8 cellular contexts compared by ENCODE assay signal in genomic region chr18:6920099-6920955, GRCh38.
DNase-seq lines count a peak whose midpoint lies in the region; ATAC-seq, FAIRE-seq and TF ChIP-seq lines count a peak whose summit lies in the region.

No MANE protein-coding gene starts in this region.

- no peaks in the 10 kb centered on the region for H3K4me1 ChIP-seq in OCI-LY3 (ENCODE audit: low read length)
- H3K4me1 ChIP-seq in thoracic aorta (ENCODE audit: control insufficient read depth in 1 of 2, low read depth in 2 of 2): no peaks in the 10 kb centered on the region

- no peaks in the 10 kb centered on the region for H4K20me1 ChIP-seq in OCI-LY3 (ENCODE audit: insufficient read depth, low read length)

- H3K79me2 ChIP-seq in OCI-LY3 (ENCODE audit: low read length): no peaks in the 10 kb centered on the region

- H3K36me3 ChIP-seq in OCI-LY3 (replicated peaks; ENCODE audit: low read depth, low read length): no peaks in the 10 kb centered on the region
- no peaks in the 10 kb centered on the region for H3K36me3 ChIP-seq in bronchial epithelial cell (ENCODE audit: control insufficient read depth, insufficient read depth, low read length)
- H3K36me3 ChIP-seq in thoracic aorta: no peaks in the 10 kb centered on the region

- TF ChIP-seq CTCF in OCI-LY3 (IDR thresholded peaks at IDR 0.05; ENCODE audit: low read depth, low read length): peak; percentile 42
- TF ChIP-seq CTCF in bronchial epithelial cell (IDR thresholded peaks at IDR 0.05; ENCODE audit: insufficient read depth, low read length, severe bottlenecking): peak; percentile 90
- peak; percentile 43 for TF ChIP-seq CTCF in thoracic aorta (IDR thresholded peaks at IDR 0.05)

- no peak overlapping the region for H3K4me2 ChIP-seq in OCI-LY3 (ENCODE audit: low read length)

- no peak overlapping the region for H3K27ac ChIP-seq in OCI-LY3 (ENCODE audit: low read length)
- no peak overlapping the region for H3K27ac ChIP-seq in thoracic aorta

- DNase-seq in G401 (ENCODE audit: low spot score) (peak; percentile 55), HUDEP-2 (lab: John Stamatoyannopoulos, UW; ENCODE audit: unreplicated experiment in 76 of 76) (peak in 41 of 76 experiments; percentile 0 to 68 (median 12)), bronchial epithelial cell (ENCODE audit: low read depth) (peak; percentile 53), kidney tubule cell (ENCODE audit: low spot score) (peak; percentile 84), thoracic aorta (ENCODE audit: low spot score) (no peak)
- no peak for DNase-seq in effector CD4-positive, alpha-beta T cell

- ATAC-seq in thoracic aorta (ENCODE audit: insufficient number of reproducible peaks, low FRiP score, low read depth) (no peak), GM18861 (IDR thresholded peaks at IDR 0.05; ENCODE audit: unreplicated experiment) (no peak)

- no peaks in the 10 kb centered on the region for H3K27me3 ChIP-seq in OCI-LY3 (ENCODE audit: low read depth, low read length)
- H3K27me3 ChIP-seq in bronchial epithelial cell (ENCODE audit: control insufficient read depth, insufficient read depth, low read length): no peaks in the 10 kb centered on the region
- no peaks in the 10 kb centered on the region for H3K27me3 ChIP-seq in thoracic aorta (replicated peaks; ENCODE audit: insufficient read depth)

- H2AFZ ChIP-seq in OCI-LY3 (ENCODE audit: low read depth, low read length): no peak overlapping the region

- no peak overlapping the region for H3K4me3 ChIP-seq in OCI-LY3 (ENCODE audit: low read length)
- H3K4me3 ChIP-seq in bronchial epithelial cell (ENCODE audit: low read depth, low read length): no peak overlapping the region
- no peak overlapping the region for H3K4me3 ChIP-seq in thoracic aorta

- H3K9ac ChIP-seq in OCI-LY3 (ENCODE audit: low read length): no peak overlapping the region

- H3K9me3 ChIP-seq in OCI-LY3 (ENCODE audit: insufficient read depth, low read length) (no peaks in the 10 kb centered on the region), thoracic aorta (no peaks in the 10 kb centered on the region)

- peak; percentile 92 for FAIRE-seq in bronchial epithelial cell (lab: Jason Lieb, UNC)

- in situ Hi-C loops in G401 (cut with HindIII; ENCODE audit: low sequenced_read_pairs): no loop called here

Comparison
In these comparisons a context has a peak if more than half of its experiments do, and no peak if none do; other contexts are left out.
1. DNase-seq: peak in G401 (single experiment), HUDEP-2 (41 of 76), bronchial epithelial cell (single experiment) and kidney tubule cell (single experiment); none in thoracic aorta (single experiment) and effector CD4-positive, alpha-beta T cell (single experiment).
2. Peak in every context shown above with its lines, with median percentiles within 50 percentile points of each other: CTCF ChIP-seq.